8 cellular contexts compared by ENCODE assay signal in the genomic region with DNA sequence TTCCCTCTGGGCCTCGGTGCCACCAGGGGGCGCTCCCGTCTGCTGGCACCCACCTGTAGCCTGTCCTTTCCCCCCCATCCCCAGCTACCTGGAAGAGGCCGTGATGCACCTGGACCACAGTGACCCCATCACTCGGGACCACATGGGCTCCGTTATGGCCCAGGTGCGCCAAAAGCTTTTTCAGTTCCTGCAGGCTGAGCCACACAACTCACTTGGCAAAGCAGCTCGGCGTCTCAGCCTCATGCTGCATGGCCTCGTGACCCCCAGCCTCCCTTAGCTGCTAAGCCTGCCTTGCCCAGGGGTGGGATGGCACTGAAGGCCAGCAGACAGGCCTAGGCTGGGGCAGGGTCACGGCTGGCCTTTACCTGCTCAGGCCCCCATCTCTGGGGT. TPM values are rescaled to one million over a fixed set of nuclear protein-coding genes. Genes with fewer than 3 reads are reported as not detected.
A peak's percentile ranks its signal among the peaks of the same experiment; 100 is the strongest.
DNase-seq lines count a peak whose midpoint lies in the region; ATAC-seq and TF ChIP-seq lines count a peak whose summit lies in the region.

No MANE protein-coding gene starts in this region.

- no peaks in the 10 kb centered on the region for H3K79me2 ChIP-seq in MM.1S (ENCODE audit: low read length)

- peak; percentile 86 for DNase-seq in ELF-1 (ENCODE audit: low read depth, low spot score)
- peak; percentile 43 for DNase-seq in MM.1S
- peak; percentile 51 to 59 for DNase-seq in activated CD4-positive, alpha-beta T cell treated with anti-CD3 and anti-CD28 coated beads, Interleukin-2, amount 50 U/mL, for 24 hours (ENCODE audit: low read depth in 1 of 2, low spot score in 1 of 2)
- DNase-seq in colonic mucosa = peak; percentile 64
- DNase-seq in mucosa of descending colon = peak in 2 of 3 donors; percentile 77 to 79
- peak; percentile 56 for DNase-seq in stimulated activated CD8-positive, alpha-beta memory T cell treated with anti-CD3 and anti-CD28 coated beads, Interleukin-7, amount 100 ng/mL, for 24 hours (ENCODE audit: low read depth)
- DNase-seq in SW 1271 (lab: John Stamatoyannopoulos, UW) = no peak

- intact Hi-C loops in colonic mucosa (cut with DNase I) = loop anchor here (2.0 kb wide), 1 partner anchor 45 kb away; no protein-coding TSS in a partner anchor
- intact Hi-C loops in mucosa of descending colon (cut with DNase I, micrococcal nuclease) = loop anchor here in 1 of 2 donors (10.0 kb wide), 1 partner anchor 51 kb away; the partner anchor contains the start of genes CTRL and PSMB10

- H3K4me1 ChIP-seq in MM.1S (ENCODE audit: low read length) = no peaks in the 10 kb centered on the region
- no peaks in the 10 kb centered on the region for H3K4me1 ChIP-seq in colonic mucosa
- H3K4me1 ChIP-seq in mucosa of descending colon (ENCODE audit: low read depth) = no peaks in the 10 kb centered on the region

- no peaks in the 10 kb centered on the region for H3F3A ChIP-seq in MM.1S (ENCODE audit: insufficient read depth, low read length)

- ATAC-seq in mucosa of descending colon (peak; percentile 73), HG02678 (IDR thresholded peaks at IDR 0.05; ENCODE audit: unreplicated experiment) (no peak)

- TF ChIP-seq CTCF in MM.1S (IDR thresholded peaks at IDR 0.05; ENCODE audit: low read length) = peak; percentile 87
- TF ChIP-seq CTCF in colonic mucosa (IDR thresholded peaks at IDR 0.05) = peak; percentile 92
- peak; percentile 78 for TF ChIP-seq CTCF in mucosa of descending colon (IDR thresholded peaks at IDR 0.05)

- H3K9ac ChIP-seq in MM.1S (ENCODE audit: low read length) (no peak overlapping the region), colonic mucosa (ENCODE audit: low read depth in 2 of 2, low read length in 2 of 2) (no peak overlapping the region)

- H2AFZ ChIP-seq in MM.1S (ENCODE audit: low read length) = no peak overlapping the region

- no peak overlapping the region for H3K4me2 ChIP-seq in MM.1S (ENCODE audit: low read depth, low read length)

- H3K36me3 ChIP-seq in MM.1S (replicated peaks; ENCODE audit: insufficient read depth, low read length) (no peaks in the 10 kb centered on the region; the same call in 1 of the 2 replicates), colonic mucosa (peaks cover 19% of the 10 kb centered on the region), mucosa of descending colon (ENCODE audit: low read depth) (peaks cover 13% of the 10 kb centered on the region)

- no peaks in the 10 kb centered on the region for H4K20me1 ChIP-seq in MM.1S (ENCODE audit: insufficient read depth, low read length)

- H3K4me3 ChIP-seq in MM.1S (ENCODE audit: low read length) = no peak overlapping the region
- H3K4me3 ChIP-seq in colonic mucosa = no peak overlapping the region
- no peak overlapping the region for H3K4me3 ChIP-seq in mucosa of descending colon

- H3K9me2 ChIP-seq in MM.1S (replicated peaks; ENCODE audit: insufficient read depth, low read length) = no peaks in the 10 kb centered on the region

- H3K27me3 ChIP-seq in MM.1S (replicated peaks; ENCODE audit: insufficient read depth, low read length) = no peaks in the 10 kb centered on the region
- no peaks in the 10 kb centered on the region for H3K27me3 ChIP-seq in colonic mucosa

- H3K27ac ChIP-seq in MM.1S (ENCODE audit: low read length) (no peak overlapping the region), colonic mucosa (no peak overlapping the region)

- H3K9me3 ChIP-seq in MM.1S (replicated peaks; ENCODE audit: insufficient read depth, low read length) (no peaks in the 10 kb centered on the region), colonic mucosa (no peaks in the 10 kb centered on the region), mucosa of descending colon (no peaks in the 10 kb centered on the region)

RNA-seq across cellular contexts. Expression of gene NRN1L, which starts 0.8 kb away (rescaled TPM):
- total RNA-seq in colonic mucosa (under 1 TPM; 0.93 to 0.96 TPM), mucosa of descending colon (under 1 TPM in 2 of 3 donors, not detected in 1; 0.49 to 0.99 TPM)

RNA-seq across cellular contexts. Expression of gene PSKH1, which starts 9.2 kb away (rescaled TPM):
- total RNA-seq in colonic mucosa = 10 to 100 TPM; 24.5 to 34.7 TPM
- total RNA-seq in mucosa of descending colon = 10 to 100 TPM; 33.8 to 43.3 (median 38.1) TPM

RNA-seq across cellular contexts. Expression of gene EDC4, which starts 11.0 kb away (rescaled TPM):
- total RNA-seq in colonic mucosa = 10 to 100 TPM; 58.6 to 96.5 TPM
- total RNA-seq in mucosa of descending colon = 10 to 100 TPM; 58.3 to 82.0 (median 64.6) TPM

RNA-seq across cellular contexts. Expression of gene CENPT, which starts 36.4 kb away (rescaled TPM):
- total RNA-seq in colonic mucosa = 10 to 100 TPM; 25.6 to 38.9 TPM
- total RNA-seq in mucosa of descending colon = 10 to 100 TPM; 33.2 to 55.0 (median 36.6) TPM

RNA-seq across cellular contexts. Expression of gene NUTF2, which starts 37.1 kb away (rescaled TPM):
- total RNA-seq in colonic mucosa (100 to 1,000 TPM in 1 of 2 donors, 10 to 100 TPM in 1; 58.3 to 108 TPM), mucosa of descending colon (10 to 100 TPM; 56.0 to 69.3 (median 58.0) TPM)

Comparison
In these comparisons a context has a peak if more than half of its experiments do, and no peak if none do; other contexts are left out.
1. DNase-seq: peak in ELF-1 (single experiment), MM.1S (single experiment), activated CD4-positive, alpha-beta T cell treated with anti-CD3 and anti-CD28 coated beads, Interleukin-2, amount 50 U/mL, for 24 hours (2 of 2), colonic mucosa (single experiment), mucosa of descending colon (2 of 3) and stimulated activated CD8-positive, alpha-beta memory T cell treated with anti-CD3 and anti-CD28 coated beads, Interleukin-7, amount 100 ng/mL, for 24 hours (single experiment); none in SW 1271 (0 of 2).
2. Peak in every context shown above with its lines, with median percentiles within 50 percentile points of each other: CTCF ChIP-seq.